Comparison of ENCODE assay signal across 8 cellular contexts in the genomic region with DNA sequence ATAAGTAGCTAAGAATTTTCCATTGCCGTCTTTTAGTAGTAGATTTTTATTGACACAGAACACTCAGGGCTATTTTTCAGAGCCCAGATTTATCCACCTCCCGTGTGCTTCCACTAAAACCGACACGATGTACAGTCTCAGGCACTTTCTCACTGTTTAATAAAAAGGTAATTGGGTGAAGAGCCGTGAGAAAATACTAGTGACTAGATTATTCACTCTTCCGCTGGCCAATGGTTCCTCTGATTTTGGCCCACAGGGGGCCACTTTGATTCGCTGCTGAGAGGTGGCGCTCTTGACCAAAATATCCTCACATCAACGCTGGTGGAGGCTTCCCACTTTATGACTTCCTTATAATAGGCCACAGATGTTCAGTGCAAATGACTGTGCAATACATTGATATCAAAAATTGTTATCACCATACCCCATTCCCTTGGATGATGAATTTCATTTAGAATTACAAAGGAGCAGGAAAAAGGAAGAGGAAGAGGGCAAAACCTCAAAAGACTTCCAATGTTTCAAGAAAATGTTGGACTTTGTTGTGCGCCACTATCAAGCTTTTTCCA. TPM values are rescaled to one million over a fixed set of nuclear protein-coding genes. Genes with fewer than 3 reads are reported as not detected.
DNase-seq lines count a peak whose midpoint lies in the region; ATAC-seq, FAIRE-seq and TF ChIP-seq lines count a peak whose summit lies in the region.

No MANE protein-coding gene starts in this region.

- no peak overlapping the region for H3K27ac Mint-ChIP-seq in activated CD4-positive, alpha-beta T cell treated with anti-CD3 and anti-CD28 coated beads, Interleukin-2, amount 10 ng/mL, durations not matched to agents 24 days and 14 days

- no peak overlapping the region for H3K4me3 ChIP-seq in uterus

- no peaks in the 10 kb centered on the region for H3K9me3 Mint-ChIP-seq in activated CD4-positive, alpha-beta T cell treated with anti-CD3 and anti-CD28 coated beads, Interleukin-2, amount 10 ng/mL, durations not matched to agents 24 days and 14 days

- intact Hi-C loops in activated CD4-positive, alpha-beta T cell treated with anti-CD3 and anti-CD28 coated beads, Interleukin-2, amount 10 ng/mL, durations not matched to agents 24 days and 14 days (cut with micrococcal nuclease), result loop anchor here (10.0 kb wide), 1 partner anchor 1811 kb away; no protein-coding TSS in a partner anchor
- intact Hi-C loops in uterus (cut with DNase I; ENCODE audit: low total_unique reads), result loop anchor here (5.0 kb wide), 1 partner anchor 453 kb away; no protein-coding TSS in a partner anchor

- H3K4me3 Mint-ChIP-seq in activated CD4-positive, alpha-beta T cell treated with anti-CD3 and anti-CD28 coated beads, Interleukin-2, amount 10 ng/mL, durations not matched to agents 24 days and 14 days, result no peak overlapping the region

- peaks cover 14% of the 10 kb centered on the region for H3K27me3 Mint-ChIP-seq in activated CD4-positive, alpha-beta T cell treated with anti-CD3 and anti-CD28 coated beads, Interleukin-2, amount 10 ng/mL, durations not matched to agents 24 days and 14 days

- H3K36me3 ChIP-seq in uterus, result no peaks in the 10 kb centered on the region

- FAIRE-seq in GM19239 (lab: Jason Lieb, UNC), result peak; percentile 74

- TF ChIP-seq CTCF in uterus (IDR thresholded peaks at IDR 0.05), result peak; percentile 49 to 75 (median 68)

- H3K4me1 Mint-ChIP-seq in activated CD4-positive, alpha-beta T cell treated with anti-CD3 and anti-CD28 coated beads, Interleukin-2, amount 10 ng/mL, durations not matched to agents 24 days and 14 days, result no peaks in the 10 kb centered on the region

- no peaks in the 10 kb centered on the region for H3K27me3 ChIP-seq in uterus

- DNase-seq in DMS 273 (lab: John Stamatoyannopoulos, UW; ENCODE audit: unreplicated experiment) (peak; percentile 86), GM19239 (ENCODE audit: insufficient read length, low spot score) (no peak), NCI-H2227 treated with DMSO at 0.1 percent for 48 hours (lab: John Stamatoyannopoulos, UW) (peak; percentile 44), mucosa of gallbladder (ENCODE audit: low spot score) (peak; percentile 64), uterus (peak; percentile 37 to 55)
- peak; percentile 80 for DNase-seq in activated CD4-positive, alpha-beta T cell treated with anti-CD3 and anti-CD28 coated beads, Interleukin-2, amount 10 ng/mL, durations not matched to agents 24 days and 14 days

- H3K27ac ChIP-seq in uterus, result peak overlapping the region in 1 of 2 donors; percentile 21

- peak; percentile 79 for ATAC-seq in HG03108 (IDR thresholded peaks at IDR 0.05; ENCODE audit: unreplicated experiment)
- ATAC-seq in esophagus mucosa, result peak; percentile 82

- no peaks in the 10 kb centered on the region for H3K36me3 Mint-ChIP-seq in activated CD4-positive, alpha-beta T cell treated with anti-CD3 and anti-CD28 coated beads, Interleukin-2, amount 10 ng/mL, durations not matched to agents 24 days and 14 days (ENCODE audit: low read depth)

- no peaks in the 10 kb centered on the region for H3K4me1 ChIP-seq in uterus

- no peaks in the 10 kb centered on the region for H3K9me3 ChIP-seq in uterus

- TF ChIP-seq POLR2A in uterus (IDR thresholded peaks at IDR 0.05), result no peak

RNA-seq across cellular contexts. Expression of a gene that starts 12.3 kb away (rescaled TPM):
- total RNA-seq in activated CD4-positive, alpha-beta T cell treated with anti-CD3 and anti-CD28 coated beads, Interleukin-2, amount 10 ng/mL, durations not matched to agents 24 days and 14 days, result 89.6 and 92.4 TPM in 2 replicates
- 64.3 TPM for total RNA-seq in esophagus mucosa
- total RNA-seq in mucosa of gallbladder, result 47.2 TPM
- 10 to 100 TPM; 11.3 to 45.2 (median 36.0) TPM for total RNA-seq in uterus
